Comparison of ENCODE assay signal across 9 cellular contexts in genomic region chr2:172734711-172735645, GRCh38. TPM values are rescaled to one million over a fixed set of nuclear protein-coding genes. Genes with fewer than 3 reads are reported as not detected.
DNase-seq lines count a peak whose midpoint lies in the region; ATAC-seq and TF ChIP-seq lines count a peak whose summit lies in the region.
"Had no signal": no experiment of that assay in that cellular context is flagged by ENCODE, and none has a peak within 500 bp of the region (broad histone marks: within the 10 kb centered on the region; RNA-seq: fewer than 3 reads in every experiment).

No MANE protein-coding gene starts in this region.

- POLR2A ChIA-PET in activated CD8-positive, alpha-beta T cell treated with anti-CD3 and anti-CD28 coated beads for 36 hours (lab: Charles Lee): no interaction called here

- H3K36me3 Mint-ChIP-seq in activated CD8-positive, alpha-beta T cell treated with anti-CD3 and anti-CD28 coated beads for 36 hours (ENCODE audit: low read depth): no peaks in the 10 kb centered on the region

- no peak overlapping the region for H3K27ac ChIP-seq in right cardiac atrium (ENCODE audit: low read length)
- H3K27ac ChIP-seq: 22Rv1 had no signal

- H3K9me3 ChIP-seq in right cardiac atrium (ENCODE audit: control insufficient read depth, low read length): no peaks in the 10 kb centered on the region

- no peaks in the 10 kb centered on the region for H3K9me3 Mint-ChIP-seq in activated CD8-positive, alpha-beta T cell treated with anti-CD3 and anti-CD28 coated beads for 36 hours

- ATAC-seq in activated CD8-positive, alpha-beta T cell treated with anti-CD3 and anti-CD28 coated beads for 36 hours: peak; percentile 61
- peak; percentile 27 to 40 for ATAC-seq in right cardiac atrium
- no peak for ATAC-seq in HG02870 (IDR thresholded peaks at IDR 0.05; ENCODE audit: unreplicated experiment)
- no peak for ATAC-seq in GM18505 (IDR thresholded peaks at IDR 0.05; ENCODE audit: unreplicated experiment)

- no peak for TF ChIP-seq CTCF in activated CD8-positive, alpha-beta T cell treated with anti-CD3 and anti-CD28 coated beads for 36 hours (IDR thresholded peaks at IDR 0.05)

- H3K4me3 ChIP-seq in right cardiac atrium (ENCODE audit: low read length): peak overlapping the region; percentile 67

- 22% methylated on average over 30 of the region's 30 CpGs for WGBS in right cardiac atrium

- H3K27me3 Mint-ChIP-seq in activated CD8-positive, alpha-beta T cell treated with anti-CD3 and anti-CD28 coated beads for 36 hours: peaks cover 38% of the 10 kb centered on the region

- H3K4me1 Mint-ChIP-seq in activated CD8-positive, alpha-beta T cell treated with anti-CD3 and anti-CD28 coated beads for 36 hours (ENCODE audit: low read depth): peaks cover 7% of the 10 kb centered on the region

- H3K27me3 ChIP-seq in right cardiac atrium (ENCODE audit: control insufficient read depth, insufficient read depth): no peaks in the 10 kb centered on the region

- no peaks in the 10 kb centered on the region for H3K4me1 ChIP-seq in right cardiac atrium (ENCODE audit: control insufficient read depth, insufficient read depth, low read length)

- peak overlapping the region; percentile 43 for H3K4me3 Mint-ChIP-seq in activated CD8-positive, alpha-beta T cell treated with anti-CD3 and anti-CD28 coated beads for 36 hours

- DNase-seq in DMS 273 (lab: John Stamatoyannopoulos, UW; ENCODE audit: unreplicated experiment) (peak; percentile 55), DMS 273 treated with DMSO at 0.1 percent for 48 hours (lab: John Stamatoyannopoulos, UW) (no peak), right cardiac atrium (peak in 2 of 3 donors; percentile 39 to 49), NCI-H1105 treated with DMSO at 0.1 percent for 48 hours (lab: John Stamatoyannopoulos, UW) (no peak)
- DNase-seq in activated CD8-positive, alpha-beta T cell treated with anti-CD3 and anti-CD28 coated beads for 36 hours: peak; percentile 55
- DNase-seq in stimulated activated CD4-positive, alpha-beta T cell treated with anti-CD3 and anti-CD28 coated beads, Interleukin-4, amount 100 ng/mL, for 48 hours (ENCODE audit: low read depth in 2 of 2): peak; percentile 20 to 27

- CTCF ChIA-PET in activated CD8-positive, alpha-beta T cell treated with anti-CD3 and anti-CD28 coated beads for 36 hours (lab: Charles Lee): no interaction called here

- no peak for TF ChIP-seq POLR2A in GM18505 (IDR thresholded peaks at IDR 0.05; ENCODE audit: borderline replicate concordance, extremely low read depth, insufficient read depth, insufficient read length)

- intact Hi-C loops in activated CD8-positive, alpha-beta T cell treated with anti-CD3 and anti-CD28 coated beads for 36 hours (cut with micrococcal nuclease): no loop called here
- intact Hi-C loops in right cardiac atrium (cut with DNase I): no loop called here

- H3K27ac Mint-ChIP-seq in activated CD8-positive, alpha-beta T cell treated with anti-CD3 and anti-CD28 coated beads for 36 hours: no peak overlapping the region

RNA-seq across cellular contexts. Expression of gene RAPGEF4, which starts 0.7 kb away (rescaled TPM):
- 1 to 10 TPM in 1 of 2 experiments, under 1 TPM in 1; 0.85 to 1.3 TPM for total RNA-seq in activated CD8-positive, alpha-beta T cell treated with anti-CD3 and anti-CD28 coated beads for 36 hours
- 10 to 100 TPM in 1 of 4 donors, 1 to 10 TPM in 3; 7.1 to 11.3 (median 9.1) TPM for total RNA-seq in right cardiac atrium
- polyA plus RNA-seq in right cardiac atrium: 5.9 TPM

Comparison
In these comparisons a context has a peak if more than half of its experiments do, and no peak if none do; other contexts are left out.
1. DNase-seq: peak in DMS 273 (single experiment), activated CD8-positive, alpha-beta T cell treated with anti-CD3 and anti-CD28 coated beads for 36 hours (single experiment), right cardiac atrium (2 of 3) and stimulated activated CD4-positive, alpha-beta T cell treated with anti-CD3 and anti-CD28 coated beads, Interleukin-4, amount 100 ng/mL, for 48 hours (2 of 2); none in DMS 273 treated with DMSO at 0.1 percent for 48 hours (single experiment) and NCI-H1105 treated with DMSO at 0.1 percent for 48 hours (single experiment).
2. ATAC-seq: peak in activated CD8-positive, alpha-beta T cell treated with anti-CD3 and anti-CD28 coated beads for 36 hours (single experiment) and right cardiac atrium (2 of 2); none in HG02870 (single experiment) and GM18505 (single experiment).